8 cellular contexts compared by ENCODE assay signal in genomic region chr4:107718351-107718965, GRCh38. TPM values are rescaled to one million over a fixed set of nuclear protein-coding genes. Genes with fewer than 3 reads are reported as not detected.
DNase-seq lines count a peak whose midpoint lies in the region; ATAC-seq, FAIRE-seq and TF ChIP-seq lines count a peak whose summit lies in the region.

No MANE protein-coding gene starts in this region.

- DNase-seq in A549 (ENCODE audit: low read depth in 1 of 2, low spot score in 1 of 2) (no peak), SJCRH30 (no peak), HK-2 (ENCODE audit: unreplicated experiment) (no peak), prostate gland (ENCODE audit: low spot score) (no peak), left colon (no peak)

- H3K27me3 ChIP-seq in SJCRH30: no peaks in the 10 kb centered on the region
- H3K27me3 ChIP-seq in iPS-18a (ENCODE audit: control insufficient read depth, insufficient read depth, low read length): no peaks in the 10 kb centered on the region
- H3K27me3 ChIP-seq in prostate gland (replicated peaks; ENCODE audit: insufficient read depth): no peaks in the 10 kb centered on the region

- POLR2A ChIA-PET in A549 (lab: Yijun Ruan, JAX): no interaction called here

- no peak for TF ChIP-seq RAD21 in A549 (conservative IDR thresholded peaks at IDR 0.05 in 1 of 2, IDR thresholded peaks at IDR 0.05 in 1 of 2)

- intact Hi-C loops in prostate gland (cut with DNase I) (no loop called here), left colon (cut with DNase I, micrococcal nuclease) (no loop called here)

- H3K4me2 ChIP-seq in A549: peak overlapping the region; percentile 93

- H3K27ac ChIP-seq in A549 (no peak overlapping the region), SJCRH30 (no peak overlapping the region), iPS-18a (ENCODE audit: low read length) (no peak overlapping the region), prostate gland (peak overlapping the region in 1 of 2 donors; percentile 2)

- no peaks in the 10 kb centered on the region for H3K9me3 ChIP-seq in A549
- no peaks in the 10 kb centered on the region for H3K9me3 ChIP-seq in SJCRH30 (replicated peaks)
- no peaks in the 10 kb centered on the region for H3K9me3 ChIP-seq in iPS-18a (ENCODE audit: control insufficient read depth, low read depth, low read length)
- no peaks in the 10 kb centered on the region for H3K9me3 ChIP-seq in prostate gland

- H3K9ac ChIP-seq in iPS-18a (ENCODE audit: low read length): no peak overlapping the region

- WGBS in A549 (ENCODE audit: missing lambda C conversion rate): 85% methylated on average over 10 of the region's 10 CpGs
- 52% methylated on average over 10 of the region's 10 CpGs for WGBS in prostate gland

- FAIRE-seq in A549 (lab: Jason Lieb, UNC): no peak

- no peak for TF ChIP-seq EP300 in A549 (IDR thresholded peaks at IDR 0.05)

- peaks cover 2% of the 10 kb centered on the region; the same call in 1 of the 2 replicates for H3K36me3 ChIP-seq in SJCRH30
- H3K36me3 ChIP-seq in iPS-18a (ENCODE audit: control insufficient read depth, low read depth, low read length): no peaks in the 10 kb centered on the region
- H3K36me3 ChIP-seq in prostate gland: no peaks in the 10 kb centered on the region

- CTCF ChIA-PET in A549 (lab: Yijun Ruan, JAX): no interaction called here

- ATAC-seq in A549 (no peak), GM18517 (IDR thresholded peaks at IDR 0.05; ENCODE audit: unreplicated experiment) (peak; percentile 32), HG02973 (IDR thresholded peaks at IDR 0.05; ENCODE audit: unreplicated experiment) (peak; percentile 30), left colon (no peak)

- TF ChIP-seq POLR2A in A549 (IDR thresholded peaks at IDR 0.05; ENCODE audit: low read length) (no peak), prostate gland (IDR thresholded peaks at IDR 0.05) (no peak)

- TF ChIP-seq CTCF in A549 (IDR thresholded peaks at IDR 0.05) (no peak), prostate gland (IDR thresholded peaks at IDR 0.05) (no peak)

- H3K4me1 ChIP-seq in A549 (peaks cover 13% of the 10 kb centered on the region; the same call in 2 of the 3 replicates), SJCRH30 (no peaks in the 10 kb centered on the region; the same call in 1 of the 2 replicates), iPS-18a (ENCODE audit: control insufficient read depth, low read depth, low read length) (no peaks in the 10 kb centered on the region), prostate gland (replicated peaks) (peaks cover 4% of the 10 kb centered on the region)

- H3K4me3 ChIP-seq in A549: peak overlapping the region; percentile 72; the same call in 1 of the 3 replicates
- H3K4me3 ChIP-seq in SJCRH30: peak overlapping the region; percentile 87
- peak overlapping the region; percentile 74 for H3K4me3 ChIP-seq in iPS-18a (ENCODE audit: low read length)
- H3K4me3 ChIP-seq in prostate gland: no peak overlapping the region

TF ChIP-seq in A549, 52 proteins besides CTCF, POLR2A, EP300 and RAD21:
- TF ChIP-seq USF2 (IDR thresholded peaks at IDR 0.05): no peak
- TF ChIP-seq SMC3 (IDR thresholded peaks at IDR 0.05): no peak
- no peak for TF ChIP-seq RCOR1 (IDR thresholded peaks at IDR 0.05; ENCODE audit: low read depth, low read length)
- TF ChIP-seq FOSL2 (IDR thresholded peaks at IDR 0.05): no peak
- no peak for TF ChIP-seq FOSL2 (CRISPR knock-in tag; IDR thresholded peaks at IDR 0.05)
- no peak for TF ChIP-seq RNF2 (IDR thresholded peaks at IDR 0.05; ENCODE audit: borderline replicate concordance, low read depth)
- TF ChIP-seq MYC (IDR thresholded peaks at IDR 0.05; ENCODE audit: borderline replicate concordance, low read length): no peak
- no peak for TF ChIP-seq E2F6 (IDR thresholded peaks at IDR 0.05; ENCODE audit: borderline replicate concordance, low read depth)
- TF ChIP-seq NFE2L2 (conservative IDR thresholded peaks at IDR 0.05; ENCODE audit: low read length): no peak
- no peak for TF ChIP-seq TFCP2L1 (CRISPR knock-in tag; IDR thresholded peaks at IDR 0.05)
- no peak for TF ChIP-seq CEBPB (IDR thresholded peaks at IDR 0.05)

RNA-seq across cellular contexts. Expression of gene PAPSS1, which starts 1.6 kb away (rescaled TPM):
- polyA plus RNA-seq in A549 (2011; rRNA removed) (42.9 and 52.5 TPM in 2 replicates), A549 (2017; fragmentation: RNase III; extraction: RNeasy Plus Mini Kit Qiagen cat#74134 plus additional on column Dnase treatment) (46.1 to 49.0 TPM (median 47.3 TPM) in 3 replicates)
- 24.6 and 25.1 TPM in 2 replicates for polyA plus RNA-seq in A549 (2012; cell fraction: cytosol; rRNA removed)
- 19.1 and 27.5 TPM in 2 replicates for polyA plus RNA-seq in A549 (2012; cell fraction: nucleus; rRNA removed)
- 31.3 and 39.0 TPM in 2 replicates for polyA minus RNA-seq in A549 (2011; rRNA and poly(A)+ RNA removed)
- total RNA-seq in SJCRH30 (2014; rRNA removed; shearing (Covaris generic)): 46.5 and 50.0 TPM in 2 replicates
- total RNA-seq in prostate gland (10 to 100 TPM; 38.3 to 74.6 TPM), left colon (10 to 100 TPM; 23.3 to 23.8 TPM)

Comparison
In these comparisons a context has a peak if more than half of its experiments do, and no peak if none do; other contexts are left out.
1. ATAC-seq: peak in GM18517 (single experiment) and HG02973 (single experiment); none in A549 (0 of 2) and left colon (single experiment).
2. H3K4me3 ChIP-seq: peak in A549 (single experiment), SJCRH30 (single experiment) and iPS-18a (single experiment); none in prostate gland (0 of 2).